ENCODE assay signal across 22 cellular contexts in the genomic region with DNA sequence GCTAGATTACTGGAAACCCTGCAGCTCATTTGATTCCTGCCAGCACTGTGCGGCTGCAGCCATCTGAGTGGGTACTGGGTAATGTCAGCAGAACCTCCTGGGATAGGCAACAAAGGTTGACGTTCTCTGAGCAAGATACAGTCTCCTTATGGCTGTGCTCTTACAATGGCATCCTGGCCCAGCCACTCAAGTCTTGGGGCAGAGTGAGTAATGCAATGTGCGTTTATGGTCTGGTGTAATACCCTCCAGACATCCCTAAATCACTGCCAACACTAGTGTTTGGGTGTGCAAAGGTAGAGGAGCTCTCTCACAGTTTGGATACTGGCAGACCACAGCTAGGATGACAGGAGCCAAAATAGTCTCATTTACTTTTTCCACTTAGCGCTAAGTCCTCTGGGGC.
DNase-seq lines count a peak whose midpoint lies in the region; ATAC-seq and TF ChIP-seq lines count a peak whose summit lies in the region.
"Had no signal": no experiment of that assay in that cellular context is flagged by ENCODE, and none has a peak within 500 bp of the region (broad histone marks: within the 10 kb centered on the region; RNA-seq: fewer than 3 reads in every experiment).

No MANE protein-coding gene starts in this region.

- no peaks in the 10 kb centered on the region for H3K4me1 Mint-ChIP-seq in activated naive CD4-positive, alpha-beta T cell treated with anti-CD3 and anti-CD28 coated beads for 36 hours (ENCODE audit: low read depth)
- H3K4me1 Mint-ChIP-seq: activated naive CD8-positive, alpha-beta T cell treated with anti-CD3 and anti-CD28 coated beads for 36 hours; IgD-negative memory B cell; neural crest cell had no signal

- no peak overlapping the region for H3K27ac Mint-ChIP-seq in activated naive CD4-positive, alpha-beta T cell treated with anti-CD3 and anti-CD28 coated beads for 36 hours
- H3K27ac Mint-ChIP-seq: activated naive CD8-positive, alpha-beta T cell treated with anti-CD3 and anti-CD28 coated beads for 36 hours; IgD-negative memory B cell; T-helper 2 cell treated with Interferon-gamma antibody and Interleukin-4, amounts not matched to agents 5 μg/mL and 100 μg/mL, for 36 hours had no signal

- no peaks in the 10 kb centered on the region for H3K27me3 Mint-ChIP-seq in activated naive CD4-positive, alpha-beta T cell treated with anti-CD3 and anti-CD28 coated beads for 36 hours (ENCODE audit: low read depth)
- H3K27me3 Mint-ChIP-seq: activated naive CD8-positive, alpha-beta T cell treated with anti-CD3 and anti-CD28 coated beads for 36 hours; IgD-negative memory B cell had no signal

- H3K9me3 Mint-ChIP-seq in activated naive CD4-positive, alpha-beta T cell treated with anti-CD3 and anti-CD28 coated beads for 36 hours: peaks cover 16% of the 10 kb centered on the region
- H3K9me3 Mint-ChIP-seq: activated naive CD8-positive, alpha-beta T cell treated with anti-CD3 and anti-CD28 coated beads for 36 hours; neural crest cell had no signal

- CTCF ChIA-PET in activated naive CD4-positive, alpha-beta T cell treated with anti-CD3 and anti-CD28 coated beads for 36 hours (lab: Charles Lee): no interaction called here

- H3K4me3 Mint-ChIP-seq in activated naive CD4-positive, alpha-beta T cell treated with anti-CD3 and anti-CD28 coated beads for 36 hours: no peak overlapping the region
- H3K4me3 Mint-ChIP-seq: activated naive CD8-positive, alpha-beta T cell treated with anti-CD3 and anti-CD28 coated beads for 36 hours; IgD-negative memory B cell; neural crest cell; T-helper 2 cell treated with Interferon-gamma antibody and Interleukin-4, amounts not matched to agents 5 μg/mL and 100 μg/mL, for 36 hours had no signal

- H3K36me3 ChIP-seq in MG63 (no peaks in the 10 kb centered on the region), skeletal muscle tissue (ENCODE audit: control insufficient read depth in 3 of 3, insufficient read depth in 3 of 3, low read length in 3 of 3) (no peaks in the 10 kb centered on the region)
- H3K36me3 ChIP-seq: BLaER1, stomach, tibial nerve had no signal

- H3K4me3 ChIP-seq in AG10803 (ENCODE audit: low read length) (no peak overlapping the region), MG63 (no peak overlapping the region), fibroblast of the aortic adventitia (ENCODE audit: low read depth, low read length) (no peak overlapping the region), skeletal muscle tissue (ENCODE audit: low read length in 3 of 3) (peak overlapping the region in 2 of 3 donors; percentile 13 to 17)
- H3K4me3 ChIP-seq: BLaER1, GM12878, stomach, tibial nerve had no signal

- no peaks in the 10 kb centered on the region for H3K9me3 ChIP-seq in MG63
- no peaks in the 10 kb centered on the region for H3K9me3 ChIP-seq in skeletal muscle tissue (ENCODE audit: control insufficient read depth in 3 of 3, low read length in 3 of 3)
- H3K9me3 ChIP-seq: BLaER1, stomach, tibial nerve had no signal

- H3K9ac ChIP-seq in skeletal muscle tissue (ENCODE audit: low read depth in 1 of 3, low read length in 3 of 3): no peak overlapping the region
- H3K9ac ChIP-seq: BLaER1 had no signal

- H3K36me3 Mint-ChIP-seq in activated naive CD4-positive, alpha-beta T cell treated with anti-CD3 and anti-CD28 coated beads for 36 hours (ENCODE audit: low read depth): no peaks in the 10 kb centered on the region
- H3K36me3 Mint-ChIP-seq: activated naive CD8-positive, alpha-beta T cell treated with anti-CD3 and anti-CD28 coated beads for 36 hours had no signal

- H3K4me1 ChIP-seq in skeletal muscle tissue (ENCODE audit: control insufficient read depth in 3 of 3, insufficient read depth in 3 of 3, low read length in 3 of 3): peaks cover 0 to 6% (median 0%) of the 10 kb centered on the region in 3 donors
- H3K4me1 ChIP-seq: BLaER1, stomach had no signal

- no peak for ATAC-seq in GM18858 (IDR thresholded peaks at IDR 0.05; ENCODE audit: unreplicated experiment)
- ATAC-seq: GM12878 had no signal

- H3K27ac ChIP-seq in skeletal muscle tissue (ENCODE audit: low read depth, low read length): no peak overlapping the region
- H3K27ac ChIP-seq: BLaER1, stomach, tibial nerve, VCaP had no signal

- H3K27me3 ChIP-seq in MG63: no peaks in the 10 kb centered on the region
- no peaks in the 10 kb centered on the region for H3K27me3 ChIP-seq in skeletal muscle tissue (ENCODE audit: control insufficient read depth in 3 of 3, insufficient read depth in 3 of 3, low read length in 3 of 3)
- H3K27me3 ChIP-seq: BLaER1, stomach, tibial nerve had no signal

- DNase-seq in AG10803 (ENCODE audit: low read depth) (peak; percentile 45), MG63 (peak; percentile 0), fibroblast of the aortic adventitia (ENCODE audit: low read depth) (peak; percentile 54), NCI-H187 treated with DMSO at 0.1 percent for 48 hours (lab: John Stamatoyannopoulos, UW) (no peak), COR-L47 (lab: John Stamatoyannopoulos, UW) (no peak)
- no peak for DNase-seq in activated naive CD4-positive, alpha-beta T cell treated with anti-CD3 and anti-CD28 coated beads for 36 hours
- DNase-seq: activated CD4-positive, alpha-beta T cell treated with anti-CD3 and anti-CD28 coated beads for 4 hours; activated CD8-positive, alpha-beta memory T cell treated with anti-CD3 and anti-CD28 coated beads for 24 hours; activated effector memory CD4-positive, alpha-beta T cell treated with Interleukin-2 at 50 U/mL for 16 hours; activated naive CD8-positive, alpha-beta T cell treated with anti-CD3 and anti-CD28 coated beads for 36 hours; GOT3; NCI-H1092; stomach had no signal

- intact Hi-C loops in activated naive CD4-positive, alpha-beta T cell treated with anti-CD3 and anti-CD28 coated beads for 36 hours (cut with micrococcal nuclease): no loop called here

- TF ChIP-seq CTCF in AG10803 (conservative IDR thresholded peaks at IDR 0.05; ENCODE audit: low read length) (no peak), fibroblast of the aortic adventitia (IDR thresholded peaks at IDR 0.05; ENCODE audit: insufficient read depth, low read length) (no peak)

Comparison
In these comparisons a context has a peak if more than half of its experiments do, and no peak if none do; other contexts are left out.
1. DNase-seq: peak in AG10803 (single experiment), MG63 (single experiment) and fibroblast of the aortic adventitia (single experiment); none in NCI-H187 treated with DMSO at 0.1 percent for 48 hours (single experiment), COR-L47 (single experiment) and activated naive CD4-positive, alpha-beta T cell treated with anti-CD3 and anti-CD28 coated beads for 36 hours (single experiment).
2. H3K4me3 ChIP-seq: peak in skeletal muscle tissue (2 of 3); none in AG10803 (single experiment), MG63 (single experiment) and fibroblast of the aortic adventitia (single experiment).